21 cellular contexts compared by ENCODE assay signal in the genomic region with DNA sequence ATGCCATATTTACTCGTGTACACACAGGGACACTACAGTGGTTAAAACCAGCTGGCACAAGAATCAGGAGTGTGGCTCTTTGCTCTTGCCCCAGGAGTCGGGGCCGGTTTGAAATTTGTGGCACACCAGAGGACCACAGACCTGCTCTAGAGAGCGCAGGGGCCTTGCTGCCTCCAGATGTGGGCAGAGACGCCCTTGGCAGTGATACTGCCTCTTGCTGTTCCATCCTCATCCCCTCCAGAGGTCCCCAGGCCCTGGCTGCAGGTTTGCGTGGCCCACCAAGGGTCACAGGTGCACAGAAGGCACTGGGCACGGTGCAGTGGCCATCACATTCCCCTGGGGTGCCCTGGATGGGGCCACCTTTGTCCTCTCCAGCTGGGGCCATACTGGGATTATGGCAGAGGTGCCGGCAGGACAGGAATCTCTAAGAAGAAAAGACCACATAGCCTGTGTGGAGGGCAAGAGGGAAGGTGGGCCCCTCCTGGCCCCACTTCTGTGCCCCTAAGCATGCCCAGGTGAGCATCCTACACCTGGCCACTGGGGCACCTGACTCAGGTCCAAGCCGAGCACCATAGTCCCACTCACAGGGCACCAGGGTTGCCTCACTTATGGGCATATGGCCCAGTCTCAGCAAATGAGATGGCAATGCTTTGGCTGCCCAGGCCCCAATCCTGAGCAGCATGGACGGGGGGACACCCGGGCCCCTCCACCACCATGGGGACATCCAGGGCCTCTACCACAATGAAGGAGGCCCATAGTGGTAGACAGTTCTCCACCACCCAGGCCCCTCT. TPM values are rescaled to one million over a fixed set of nuclear protein-coding genes. Genes with fewer than 3 reads are reported as not detected.
"Had no signal": no experiment of that assay in that cellular context is flagged by ENCODE, and none has a peak within 500 bp of the region (broad histone marks: within the 10 kb centered on the region; RNA-seq: fewer than 3 reads in every experiment).

No MANE protein-coding gene starts in this region.

- DNase-seq: activated CD4-positive, alpha-beta memory T cell treated with anti-CD3 and anti-CD28 coated beads for 36 hours; activated CD4-positive, alpha-beta T cell treated with anti-CD3 and anti-CD28 coated beads for 36 hours; activated CD8-positive, alpha-beta memory T cell treated with anti-CD3 and anti-CD28 coated beads, Interleukin-2, amount 10 ng/mL, durations not matched to agents 7 days and 5 days; brain microvascular endothelial cell; erythroblast; foreskin melanocyte; kidney glomerular epithelial cell; mesendoderm; natural killer cell; nucleus accumbens; retina; stimulated activated CD4-positive, alpha-beta T cell treated with anti-CD3 and anti-CD28 coated beads, Interleukin-2, amount 100 ng/mL, for 24 hours; stimulated activated naive CD4-positive, alpha-beta T cell treated with Interleukin-2 at 50 U/mL for 16 hours; T-helper 17 cell; tibial artery had no signal

- H3K4me3 ChIP-seq: coronary artery, tibial artery had no signal

- H3K27me3 ChIP-seq: tibial artery had no signal

- H3K4me1 Mint-ChIP-seq: activated CD8-positive, alpha-beta memory T cell treated with anti-CD3 and anti-CD28 coated beads, Interleukin-2, amount 10 ng/mL, durations not matched to agents 7 days and 5 days had no signal

- ATAC-seq: activated CD4-positive, alpha-beta T cell treated with anti-CD3 and anti-CD28 coated beads for 36 hours; activated CD8-positive, alpha-beta memory T cell treated with anti-CD3 and anti-CD28 coated beads, Interleukin-2, amount 10 ng/mL, durations not matched to agents 7 days and 5 days; natural killer cell; T-helper 17 cell; WTC11 had no signal

- H3K36me3 ChIP-seq: brain microvascular endothelial cell, tibial artery had no signal

- H3K27me3 Mint-ChIP-seq: activated CD4-positive, alpha-beta memory T cell treated with anti-CD3 and anti-CD28 coated beads for 36 hours; activated CD4-positive, alpha-beta T cell treated with anti-CD3 and anti-CD28 coated beads for 36 hours; activated CD8-positive, alpha-beta memory T cell treated with anti-CD3 and anti-CD28 coated beads, Interleukin-2, amount 10 ng/mL, durations not matched to agents 7 days and 5 days had no signal

- H3K36me3 Mint-ChIP-seq: activated CD4-positive, alpha-beta memory T cell treated with anti-CD3 and anti-CD28 coated beads for 36 hours; activated CD8-positive, alpha-beta memory T cell treated with anti-CD3 and anti-CD28 coated beads, Interleukin-2, amount 10 ng/mL, durations not matched to agents 7 days and 5 days; natural killer cell had no signal

- H3K4me3 Mint-ChIP-seq: activated CD4-positive, alpha-beta T cell treated with anti-CD3 and anti-CD28 coated beads for 36 hours; activated CD8-positive, alpha-beta memory T cell treated with anti-CD3 and anti-CD28 coated beads, Interleukin-2, amount 10 ng/mL, durations not matched to agents 7 days and 5 days; natural killer cell had no signal

- H3K27ac Mint-ChIP-seq: activated CD4-positive, alpha-beta T cell treated with anti-CD3 and anti-CD28 coated beads for 36 hours; activated CD8-positive, alpha-beta memory T cell treated with anti-CD3 and anti-CD28 coated beads, Interleukin-2, amount 10 ng/mL, durations not matched to agents 7 days and 5 days; natural killer cell; T-helper 17 cell had no signal

- H3K9me3 ChIP-seq: tibial artery had no signal

- H3K27ac ChIP-seq: brain microvascular endothelial cell, coronary artery, tibial artery had no signal

RNA-seq across cellular contexts. Expression of gene FOXL3, which starts 45.6 kb away (rescaled TPM):
- total RNA-seq: activated CD4-positive, alpha-beta memory T cell treated with anti-CD3 and anti-CD28 coated beads for 36 hours; activated CD4-positive, alpha-beta T cell treated with anti-CD3 and anti-CD28 coated beads for 36 hours; activated CD8-positive, alpha-beta memory T cell treated with anti-CD3 and anti-CD28 coated beads, Interleukin-2, amount 10 ng/mL, durations not matched to agents 7 days and 5 days; aorta; lower leg skin; natural killer cell; skeletal muscle tissue; subcutaneous adipose tissue; T-helper 17 cell; WTC11 had no signal
